In genomic region chr11:67583319-67584204, GRCh38 we compare ENCODE assay signal across 8 cellular contexts. TPM values are rescaled to one million over a fixed set of nuclear protein-coding genes. Genes with fewer than 3 reads are reported as not detected.
DNase-seq lines count a peak whose midpoint lies in the region; ATAC-seq and TF ChIP-seq lines count a peak whose summit lies in the region.

Gene GSTP1, plus strand, starts transcription at chr11:67583812. Its CDS starts 32 bp downstream, at chr11:67583844.

- intact Hi-C loops in IMR-90 (cut with micrococcal nuclease) = loop anchor here (1.0 kb wide), 1 partner anchor 75 kb away; the partner anchor contains the start of gene CDK2AP2

- H3K4me3 ChIP-seq in IMR-90 (ENCODE audit: insufficient read depth, low read depth, low read length) = peak within 1 kb of the TSS; percentile 77
- H3K4me3 ChIP-seq in SU-DHL-6 (ENCODE audit: insufficient read depth, low read length, poor library complexity, severe bottlenecking) = peak within 1 kb of the TSS; percentile 72
- H3K4me3 ChIP-seq in cardiac muscle cell = peak within 1 kb of the TSS; percentile 56
- peak within 1 kb of the TSS; percentile 59 to 91 (median 77) for H3K4me3 ChIP-seq in tibial nerve

- H2BK15ac ChIP-seq in IMR-90 (ENCODE audit: low read depth, low read length) = no peak within 1 kb of the TSS

- H3K79me1 ChIP-seq in IMR-90 (ENCODE audit: low read depth in 1 of 2, low read length in 2 of 2) = peaks cover 18 to 43% of the 10 kb centered on the region in 2 experiments

- H2AFZ ChIP-seq in IMR-90 (replicated peaks; ENCODE audit: low read length, poor library complexity) (peak within 1 kb of the TSS; percentile 85), SU-DHL-6 (ENCODE audit: low read depth, low read length, severe bottlenecking) (peak within 1 kb of the TSS; percentile 83)

- H3K27ac ChIP-seq in IMR-90 (ENCODE audit: insufficient read depth, low read length) (peak within 1 kb of the TSS; percentile 84), SU-DHL-6 (ENCODE audit: low read depth, low read length) (peak within 1 kb of the TSS; percentile 93), cardiac muscle cell (peak within 1 kb of the TSS; percentile 91), tibial nerve (peak within 1 kb of the TSS; percentile 95 to 97 (median 96))

- no TSS peak for BruUV-seq in IMR-90 (replicated peaks; lab: Mats Ljungman, UMichigan)

- H3K14ac ChIP-seq in IMR-90 (replicated peaks; ENCODE audit: low read depth, low read length) = peak within 1 kb of the TSS; percentile 98

- POLR2A ChIA-PET in IMR-90 (lab: Charles Lee; ENCODE audit: unreplicated experiment) = interaction anchor here (0.5 kb wide), 1 partner anchor 294 kb away, joined by 7 read pairs; no protein-coding TSS in a partner anchor

- peaks cover 8% of the 10 kb centered on the region for H3K9me3 Mint-ChIP-seq in activated naive CD8-positive, alpha-beta T cell treated with anti-CD3 and anti-CD28 coated beads for 36 hours

- no peak within 1 kb of the TSS for H2BK20ac ChIP-seq in IMR-90 (ENCODE audit: low read depth, low read length)

- peaks cover 31% of the 10 kb centered on the region for H4K20me1 ChIP-seq in IMR-90 (ENCODE audit: insufficient read depth, low read length)
- H4K20me1 ChIP-seq in SU-DHL-6 (ENCODE audit: low read depth, low read length) = no peaks in the 10 kb centered on the region

- H2BK120ac ChIP-seq in IMR-90 (ENCODE audit: low read depth, low read length) = peak within 1 kb of the TSS; percentile 39; the same call in 1 of the 2 replicates

- no peaks in the 10 kb centered on the region for H3K9me2 ChIP-seq in SU-DHL-6 (replicated peaks; ENCODE audit: insufficient read depth, low read length)

- H2BK5ac ChIP-seq in IMR-90 (ENCODE audit: low read depth, low read length, poor library complexity, severe bottlenecking) = peak within 1 kb of the TSS; percentile 76

- H3K23ac ChIP-seq in IMR-90 (ENCODE audit: low read depth, low read length) = peak within 1 kb of the TSS; percentile 90

- peak within 1 kb of the TSS; percentile 88 for H3K4me3 Mint-ChIP-seq in activated naive CD8-positive, alpha-beta T cell treated with anti-CD3 and anti-CD28 coated beads for 36 hours

- H3K4me1 ChIP-seq in IMR-90 (ENCODE audit: control insufficient read depth, insufficient read depth, low read length) (peaks cover 14% of the 10 kb centered on the region), cardiac muscle cell (ENCODE audit: low read depth) (no peaks in the 10 kb centered on the region), tibial nerve (peaks cover 0 to 23% (median 15%) of the 10 kb centered on the region in 4 donors)

- peak; percentile 88 for TF ChIP-seq CTCF in IMR-90 (conservative IDR thresholded peaks at IDR 0.05; ENCODE audit: low read depth, low read length)
- peak; percentile 74 for TF ChIP-seq CTCF in SU-DHL-6 (IDR thresholded peaks at IDR 0.05; ENCODE audit: insufficient read depth, low read length, poor library complexity, severe bottlenecking)
- peak; percentile 68 for TF ChIP-seq CTCF in cardiac muscle cell (IDR thresholded peaks at IDR 0.05; ENCODE audit: low read depth, low read length)
- peak; percentile 60 to 96 (median 95) for TF ChIP-seq CTCF in tibial nerve (IDR thresholded peaks at IDR 0.05)

- H3K36me3 Mint-ChIP-seq in activated naive CD8-positive, alpha-beta T cell treated with anti-CD3 and anti-CD28 coated beads for 36 hours = peaks cover 43% of the 10 kb centered on the region

- H3K56ac ChIP-seq in IMR-90 (ENCODE audit: extremely low read depth, insufficient read depth, low read length) = peak within 1 kb of the TSS; percentile 59

- peaks cover 10% of the 10 kb centered on the region; the same call in 1 of the 2 replicates for H3K79me2 ChIP-seq in SU-DHL-6 (ENCODE audit: insufficient read depth, low read length)

- peak; percentile 62 for TF ChIP-seq RAD21 in IMR-90 (IDR thresholded peaks at IDR 0.05; ENCODE audit: low read length)

- peak within 1 kb of the TSS; percentile 86 for H3K27ac Mint-ChIP-seq in activated naive CD8-positive, alpha-beta T cell treated with anti-CD3 and anti-CD28 coated beads for 36 hours

- H3K9me3 ChIP-seq in IMR-90 (ENCODE audit: control insufficient read depth, insufficient read depth, low read length) (no peaks in the 10 kb centered on the region), SU-DHL-6 (ENCODE audit: insufficient read depth, low read length) (no peaks in the 10 kb centered on the region), cardiac muscle cell (ENCODE audit: low read depth) (no peaks in the 10 kb centered on the region), tibial nerve (no peaks in the 10 kb centered on the region)

- in situ Hi-C loops in IMR-90 (cut with MboI; ENCODE audit: low sequenced_read_pairs) = no loop called here

- peak within 1 kb of the TSS; percentile 55 for H4K91ac ChIP-seq in IMR-90 (ENCODE audit: insufficient read depth, low read depth, low read length)

- H3K18ac ChIP-seq in IMR-90 (ENCODE audit: low read depth, low read length) = peak within 1 kb of the TSS; percentile 45; the same call in 1 of the 2 replicates

- peak; percentile 62 for DNase-seq in DMS 273 treated with DMSO at 0.1 percent for 48 hours (lab: John Stamatoyannopoulos, UW)
- DNase-seq in IMR-90 = peak; percentile 88
- DNase-seq in activated naive CD8-positive, alpha-beta T cell treated with anti-CD3 and anti-CD28 coated beads for 36 hours = peak; percentile 89
- DNase-seq in cardiac muscle cell (ENCODE audit: low read depth in 1 of 2, low spot score in 1 of 2) = peak; percentile 94 to 98
- DNase-seq in pons (ENCODE audit: low spot score) = peak; percentile 76
- DNase-seq in tibial nerve (ENCODE audit: low spot score in 2 of 2) = peak; percentile 83 to 90

- peak within 1 kb of the TSS; percentile 86 for H3K9ac ChIP-seq in IMR-90 (ENCODE audit: low read depth, low read length)
- peak within 1 kb of the TSS; percentile 87 for H3K9ac ChIP-seq in SU-DHL-6 (ENCODE audit: low read length)

- peaks cover 16% of the 10 kb centered on the region for H3K9me1 ChIP-seq in IMR-90 (ENCODE audit: insufficient read depth, low read length)

- H3K27me3 ChIP-seq in IMR-90 (ENCODE audit: control insufficient read depth, insufficient read depth, low read length) (peaks cover 10% of the 10 kb centered on the region; the same call in 1 of the 2 replicates), SU-DHL-6 (ENCODE audit: low read length) (no peaks in the 10 kb centered on the region), cardiac muscle cell (no peaks in the 10 kb centered on the region), tibial nerve (no peaks in the 10 kb centered on the region)

- peak within 1 kb of the TSS; percentile 91 for H3K4ac ChIP-seq in IMR-90 (ENCODE audit: low read depth, low read length)

- H4K8ac ChIP-seq in IMR-90 (ENCODE audit: low read depth in 2 of 2, low read length in 2 of 2) = peak within 1 kb of the TSS; percentile 63 to 84; a peak in 3 of 4 replicates

- H2AK5ac ChIP-seq in IMR-90 (ENCODE audit: low read depth, low read length) = peak within 1 kb of the TSS; percentile 97

- WGBS in IMR-90 (ENCODE audit: extremely low coverage in 2 of 2, insufficient read length in 1 of 2), 2 experiments = 0% methylated on average over 14 of the region's 76 CpGs; no CpG with 5 or more reads in 1 of the 2 experiments
- WGBS in tibial nerve, 2 donors = 0 to 1% methylated on average over 31 to 55 of the region's 76 CpGs

- H3K4me2 ChIP-seq in IMR-90 (ENCODE audit: low read depth, low read length) = peak within 1 kb of the TSS; percentile 81
- peak within 1 kb of the TSS; percentile 62 for H3K4me2 ChIP-seq in SU-DHL-6 (ENCODE audit: low read depth, low read length, poor library complexity, severe bottlenecking)

- TF ChIP-seq POLR2A in IMR-90 (IDR thresholded peaks at IDR 0.05; ENCODE audit: low read depth, low read length) (peak; percentile 98), tibial nerve (IDR thresholded peaks at IDR 0.05) (peak; percentile 70 to 90)

- CTCF ChIA-PET in IMR-90 (lab: Yijun Ruan, JAX) = interaction anchor here (0.9 to 2.3 kb wide), 3 partner anchors 9 to 19 kb away, joined by 3 to 9 read pairs (median 4); no protein-coding TSS in a partner anchor

- peaks cover 20% of the 10 kb centered on the region for H3K36me3 ChIP-seq in IMR-90 (ENCODE audit: control insufficient read depth, insufficient read depth, low read length)
- H3K36me3 ChIP-seq in SU-DHL-6 (ENCODE audit: low read length) = no peaks in the 10 kb centered on the region
- H3K36me3 ChIP-seq in cardiac muscle cell = no peaks in the 10 kb centered on the region
- H3K36me3 ChIP-seq in tibial nerve = peaks cover 0 to 38% (median 6%) of the 10 kb centered on the region in 3 donors

- peak within 1 kb of the TSS; percentile 50 for H4K5ac ChIP-seq in IMR-90 (ENCODE audit: low read depth, low read length)

- peaks cover 24% of the 10 kb centered on the region for H3K27me3 Mint-ChIP-seq in activated naive CD8-positive, alpha-beta T cell treated with anti-CD3 and anti-CD28 coated beads for 36 hours

- dilution Hi-C loops in IMR-90 (cut with HindIII; ENCODE audit: low sequenced_read_pairs, unreplicated experiment) = no loop called here

- H3K4me1 Mint-ChIP-seq in activated naive CD8-positive, alpha-beta T cell treated with anti-CD3 and anti-CD28 coated beads for 36 hours = peaks cover 43% of the 10 kb centered on the region

- peak within 1 kb of the TSS; percentile 99 for H2AK9ac ChIP-seq in IMR-90 (replicated peaks; ENCODE audit: low read depth, low read length, poor library complexity)

- peaks cover 53% of the 10 kb centered on the region for H3F3A ChIP-seq in SU-DHL-6 (ENCODE audit: insufficient read depth)

- peak; percentile 60 for ATAC-seq in GM21381 (IDR thresholded peaks at IDR 0.05; ENCODE audit: unreplicated experiment)
- ATAC-seq in IMR-90 (ENCODE audit: low read depth) = peak; percentile 96

- TF ChIP-seq EP300 in tibial nerve (IDR thresholded peaks at IDR 0.05) = peak in 1 of 2 donors; percentile 95

TF ChIP-seq in IMR-90, 13 proteins besides CTCF, POLR2A, EP300 and RAD21 (continues in another document):
- TF ChIP-seq CHD1 (IDR thresholded peaks at IDR 0.05; ENCODE audit: low read depth, low read length) (no peak), RCOR1 (IDR thresholded peaks at IDR 0.05; ENCODE audit: insufficient replicate concordance, low read length) (no peak), CEBPB (IDR thresholded peaks at IDR 0.05; ENCODE audit: low read depth, low read length) (peak; percentile 83), NFE2L2 (IDR thresholded peaks at IDR 0.05; ENCODE audit: low read depth, low read length) (peak; percentile 91)

RNA-seq across cellular contexts. Expression of gene GSTP1, which starts in this region (rescaled TPM):
- total RNA-seq in IMR-90 (2012; rRNA removed) (947 and 1,000 TPM in 2 replicates), cardiac muscle cell (957 and 1,963 TPM in 2 replicates), tibial nerve (1,000 to 10,000 TPM in 1 of 4 donors, 100 to 1,000 TPM in 3; 631 to 1,055 (median 774) TPM)
- polyA plus RNA-seq in IMR-90 (2012; rRNA removed) (1,539 and 1,653 TPM in 2 replicates), cardiac muscle cell (788 and 1,052 TPM in 2 replicates)
- polyA plus RNA-seq in IMR-90 (2012; cell fraction: cytosol; rRNA removed) = 997 and 1,624 TPM in 2 replicates
- polyA plus RNA-seq in IMR-90 (2012; cell fraction: nucleus; rRNA removed; ENCODE audit: low replicate concordance) = 354 and 763 TPM in 2 replicates
- 100 to 1,000 TPM; 452 to 465 TPM for total RNA-seq in activated naive CD8-positive, alpha-beta T cell treated with anti-CD3 and anti-CD28 coated beads for 36 hours

Comparison
In these comparisons a context has a peak if more than half of its experiments do, and no peak if none do; other contexts are left out.
1. Peak in every context shown above with its lines: DNase-seq, ATAC-seq, H3K4me3 ChIP-seq and H3K27ac ChIP-seq.